Comparison of ENCODE assay signal across 9 cellular contexts in the genomic region with DNA sequence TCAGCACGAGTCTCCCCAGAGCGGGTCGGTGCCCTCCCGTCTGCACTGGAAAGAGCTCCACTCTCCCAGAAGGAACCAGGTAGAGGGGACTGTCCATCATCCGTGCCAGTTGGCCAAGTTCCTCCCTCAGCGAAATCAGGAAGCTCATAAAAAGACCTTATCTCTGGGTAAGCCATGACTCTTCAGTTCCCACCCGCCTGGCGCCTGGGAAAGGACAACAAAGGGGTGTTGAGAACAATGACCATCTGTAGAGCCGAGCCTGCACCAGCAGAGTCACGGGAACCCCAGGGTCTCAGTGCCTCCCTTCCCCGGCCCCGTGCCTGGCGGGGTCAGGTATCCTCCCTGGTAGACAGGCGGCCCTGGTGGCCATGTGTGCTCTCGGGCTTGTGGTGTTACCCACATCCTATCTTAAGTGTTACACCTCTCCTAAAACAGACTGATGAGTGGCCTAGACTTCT.
DNase-seq lines count a peak whose midpoint lies in the region; FAIRE-seq and TF ChIP-seq lines count a peak whose summit lies in the region.
"Had no signal": no experiment of that assay in that cellular context is flagged by ENCODE, and none has a peak within 500 bp of the region (broad histone marks: within the 10 kb centered on the region; RNA-seq: fewer than 3 reads in every experiment).

No MANE protein-coding gene starts in this region.

- no peak for TF ChIP-seq EP300 in esophagus muscularis mucosa (IDR thresholded peaks at IDR 0.05)

- H3K27me3 ChIP-seq in SJSA1 (replicated peaks): peaks cover 7% of the 10 kb centered on the region
- H3K27me3 ChIP-seq in esophagus muscularis mucosa: peaks cover 0 to 11% (median 0%) of the 10 kb centered on the region in 4 donors
- H3K27me3 ChIP-seq in small intestine (ENCODE audit: control insufficient read depth in 2 of 2, insufficient read depth in 2 of 2, low read length in 2 of 2): no peaks in the 10 kb centered on the region

- H3K4me3 ChIP-seq in SJSA1 (no peak overlapping the region), esophagus muscularis mucosa (no peak overlapping the region), small intestine (ENCODE audit: low read depth in 1 of 2, low read length in 2 of 2) (no peak overlapping the region)

- FAIRE-seq in small intestine (lab: Jason Lieb, UNC) (no peak), D721Med (lab: Jason Lieb, UNC) (no peak)

- DNase-seq in HuH-7 (ENCODE audit: low spot score): peak; percentile 10
- DNase-seq in SJSA1 (ENCODE audit: low read depth in 1 of 2, low spot score in 2 of 2): peak; percentile 30 to 45
- DNase-seq in esophagus muscularis mucosa (ENCODE audit: extremely low spot score): peak; percentile 55
- DNase-seq in small intestine: peak; percentile 81
- no peak for DNase-seq in cerebellum (ENCODE audit: low spot score)
- no peak for DNase-seq in D721Med (ENCODE audit: insufficient read length, low spot score)
- no peak for DNase-seq in NCI-H2171 treated with DMSO at 0.1 percent for 48 hours (lab: John Stamatoyannopoulos, UW)
- DNase-seq: mesenchymal stem cell, NCI-H510A had no signal

- TF ChIP-seq CTCF in esophagus muscularis mucosa (IDR thresholded peaks at IDR 0.05) (no peak), D721Med (IDR thresholded peaks at IDR 0.05; ENCODE audit: insufficient read depth, missing control alignments) (no peak)

- H3K9me3 ChIP-seq in SJSA1 (replicated peaks) (no peaks in the 10 kb centered on the region), esophagus muscularis mucosa (no peaks in the 10 kb centered on the region), small intestine (ENCODE audit: control insufficient read depth, low read depth) (no peaks in the 10 kb centered on the region)

- H3K27ac ChIP-seq in SJSA1 (no peak overlapping the region), esophagus muscularis mucosa (replicated peaks in 1 of 4) (no peak overlapping the region), small intestine (ENCODE audit: low read depth in 1 of 2, low read length in 1 of 2) (peak overlapping the region in 1 of 2 donors; percentile 6)

- intact Hi-C loops in esophagus muscularis mucosa (cut with DNase I): no loop called here

- H3K36me3 ChIP-seq in SJSA1: no peaks in the 10 kb centered on the region
- H3K36me3 ChIP-seq in esophagus muscularis mucosa: no peaks in the 10 kb centered on the region
- H3K36me3 ChIP-seq in small intestine (ENCODE audit: control insufficient read depth in 2 of 2, insufficient read depth in 2 of 2, low read length in 2 of 2): no peaks in the 10 kb centered on the region

- TF ChIP-seq POLR2A in esophagus muscularis mucosa (IDR thresholded peaks at IDR 0.05; ENCODE audit: low read depth): no peak

- 64% methylated on average over 8 of the region's 15 CpGs for WGBS in esophagus muscularis mucosa
- WGBS in small intestine, 3 donors: 8 to 29% (median 11%) methylated on average over 15 of the region's 15 CpGs

- H3K4me1 ChIP-seq in SJSA1 (replicated peaks) (peaks cover 9% of the 10 kb centered on the region), esophagus muscularis mucosa (no peaks in the 10 kb centered on the region), small intestine (ENCODE audit: control insufficient read depth in 2 of 2, insufficient read depth in 1 of 2, low read depth in 1 of 2, low read length in 1 of 2) (peaks cover 2 to 7% of the 10 kb centered on the region in 2 donors)

Comparison
In these comparisons a context has a peak if more than half of its experiments do, and no peak if none do; other contexts are left out.
1. DNase-seq: peak in HuH-7 (single experiment), SJSA1 (2 of 2), esophagus muscularis mucosa (single experiment) and small intestine (single experiment); none in cerebellum (single experiment), D721Med (single experiment) and NCI-H2171 treated with DMSO at 0.1 percent for 48 hours (single experiment).